ENCODE assay signal across 8 cellular contexts in genomic region chr13:21296991-21297390, GRCh38.
A peak's percentile ranks its signal among the peaks of the same experiment; 100 is the strongest.
DNase-seq lines count a peak whose midpoint lies in the region; ATAC-seq and TF ChIP-seq lines count a peak whose summit lies in the region.
"Not testable (repeated sequence)": the region's sequence is repeated elsewhere in the genome, so short reads cannot be mapped to it uniquely, and the experiment has no call there.

No MANE protein-coding gene starts in this region.

- H3K9me3 Mint-ChIP-seq in CD8-positive, alpha-beta T cell; activated T-helper 1 cell treated with anti-CD3 and anti-CD28 coated beads, Interleukin-12 subunit alpha, Interleukin-12 subunit beta, Interleukin-2, Interleukin-4 antibody, amounts not matched to agents 30 ng/mL and 10 ng/mL and 1 ng/mL, durations not matched to agents 14 hours and 24 hours and 36 hours: not testable (repeated sequence)

- CTCF ChIA-PET in CD8-positive, alpha-beta T cell (lab: Charles Lee): interaction anchor here (0.6 to 4.1 kb wide), 24 partner anchors 8 to 354 kb away, joined by 3 to 42 read pairs (median 4); partner anchors contain the start of gene ZDHHC20

- not testable (repeated sequence) for H3K27me3 Mint-ChIP-seq in CD8-positive, alpha-beta T cell (ENCODE audit: low read depth); activated T-helper 1 cell treated with anti-CD3 and anti-CD28 coated beads, Interleukin-12 subunit alpha, Interleukin-12 subunit beta, Interleukin-2, Interleukin-4 antibody, amounts not matched to agents 30 ng/mL and 10 ng/mL and 1 ng/mL, durations not matched to agents 14 hours and 24 hours and 36 hours (ENCODE audit: insufficient read depth)

- POLR2A ChIA-PET in CD8-positive, alpha-beta T cell (lab: Charles Lee): interaction anchor here (1.0 to 1.6 kb wide), 3 partner anchors 103 to 161 kb away, joined by 3 read pairs; partner anchors contain the start of genes MRPL57 and SKA3

- H3K27ac Mint-ChIP-seq in CD8-positive, alpha-beta T cell: peak overlapping the region; percentile 74
- peak overlapping the region; percentile 70 for H3K27ac Mint-ChIP-seq in activated T-helper 1 cell treated with anti-CD3 and anti-CD28 coated beads, Interleukin-12 subunit alpha, Interleukin-12 subunit beta, Interleukin-2, Interleukin-4 antibody, amounts not matched to agents 30 ng/mL and 10 ng/mL and 1 ng/mL, durations not matched to agents 14 hours and 24 hours and 36 hours

- TF ChIP-seq POLR2A in Peyer's patch (IDR thresholded peaks at IDR 0.05): not testable (repeated sequence)

- H3K36me3 ChIP-seq in CD8-positive, alpha-beta T cell (ENCODE audit: insufficient read depth, low read length); Peyer's patch: not testable (repeated sequence)

- H3K9me3 ChIP-seq in CD8-positive, alpha-beta T cell (ENCODE audit: low read length); Peyer's patch: not testable (repeated sequence)

- DNase-seq in CD8-positive, alpha-beta T cell: peak in 6 of 7 experiments; percentile 22 to 63 (median 37)
- DNase-seq in Peyer's patch (peak in 2 of 3 donors; percentile 51 to 72), fibroblast of gingiva (ENCODE audit: low read depth) (peak; percentile 32), middle frontal gyrus (ENCODE audit: extremely low spot score, low spot score) (peak; percentile 5)
- peak; percentile 9 for DNase-seq in activated T-helper 1 cell treated with anti-CD3 and anti-CD28 coated beads, Interleukin-12 subunit alpha, Interleukin-12 subunit beta, Interleukin-2, Interleukin-4 antibody, amounts not matched to agents 30 ng/mL and 10 ng/mL and 1 ng/mL, durations not matched to agents 14 hours and 24 hours and 36 hours (ENCODE audit: low spot score)
- DNase-seq in stimulated activated CD8-positive, alpha-beta memory T cell treated with anti-CD3 and anti-CD28 coated beads, Interleukin-15, amount 100 ng/mL, for 48 hours (ENCODE audit: low read depth in 2 of 2): peak; percentile 25 to 33

- not testable (repeated sequence) for H3K27me3 ChIP-seq in CD8-positive, alpha-beta T cell (ENCODE audit: insufficient read depth, low read length); Peyer's patch

- peaks cover 14% of the 10 kb centered on the region for H3K4me1 ChIP-seq in CD8-positive, alpha-beta T cell (ENCODE audit: insufficient read depth, low read length)
- peaks cover 0 to 19% (median 4%) of the 10 kb centered on the region in 4 donors for H3K4me1 ChIP-seq in Peyer's patch

- H3K4me3 Mint-ChIP-seq in CD8-positive, alpha-beta T cell: peak overlapping the region; percentile 89
- H3K4me3 Mint-ChIP-seq in activated T-helper 1 cell treated with anti-CD3 and anti-CD28 coated beads, Interleukin-12 subunit alpha, Interleukin-12 subunit beta, Interleukin-2, Interleukin-4 antibody, amounts not matched to agents 30 ng/mL and 10 ng/mL and 1 ng/mL, durations not matched to agents 14 hours and 24 hours and 36 hours: peak overlapping the region; percentile 96

- intact Hi-C loops in CD8-positive, alpha-beta T cell (cut with DNase I, micrococcal nuclease): loop anchor here (1.0 to 10.0 kb wide), 10 partner anchors 98 to 1515 kb away; partner anchors contain the start of genes CRYL1 (in 1 of the 2), FGF9 (in 1 of the 2), IFT88 (in 1 of the 2) and IL17D (in 1 of the 2)
- intact Hi-C loops in activated T-helper 1 cell treated with anti-CD3 and anti-CD28 coated beads, Interleukin-12 subunit alpha, Interleukin-12 subunit beta, Interleukin-2, Interleukin-4 antibody, amounts not matched to agents 30 ng/mL and 10 ng/mL and 1 ng/mL, durations not matched to agents 14 hours and 24 hours and 36 hours (cut with micrococcal nuclease): loop anchor here (1.0 to 10.0 kb wide), 5 partner anchors 85 to 1342 kb away; partner anchors contain the start of genes FGF9 and ZMYM2

- not testable (repeated sequence) for ATAC-seq in CD8-positive, alpha-beta T cell
- ATAC-seq in GM21423 (IDR thresholded peaks at IDR 0.05; ENCODE audit: unreplicated experiment): peak; percentile 36

- not testable (repeated sequence) for H3K4me3 ChIP-seq in CD8-positive, alpha-beta T cell (ENCODE audit: low read depth, low read length); Peyer's patch

- not testable (repeated sequence) for H3K27ac ChIP-seq in CD8-positive, alpha-beta T cell (ENCODE audit: low read depth, low read length)
- peak overlapping the region in 3 of 4 donors; percentile 62 to 76 (median 72) for H3K27ac ChIP-seq in Peyer's patch

- not testable (repeated sequence) for TF ChIP-seq CTCF in CD8-positive, alpha-beta T cell (IDR thresholded peaks at IDR 0.05)
- TF ChIP-seq CTCF in LNCAP (IDR thresholded peaks at IDR 0.05): peak; percentile 73
- peak in 3 of 6 experiments; percentile 40 to 55 (median 50) for TF ChIP-seq CTCF in Peyer's patch (IDR thresholded peaks at IDR 0.05)

- H3K36me3 Mint-ChIP-seq in CD8-positive, alpha-beta T cell; activated T-helper 1 cell treated with anti-CD3 and anti-CD28 coated beads, Interleukin-12 subunit alpha, Interleukin-12 subunit beta, Interleukin-2, Interleukin-4 antibody, amounts not matched to agents 30 ng/mL and 10 ng/mL and 1 ng/mL, durations not matched to agents 14 hours and 24 hours and 36 hours (ENCODE audit: low read depth): not testable (repeated sequence)

- peaks cover 18% of the 10 kb centered on the region for H3K4me1 Mint-ChIP-seq in CD8-positive, alpha-beta T cell (ENCODE audit: low read depth)
- peaks cover 29% of the 10 kb centered on the region for H3K4me1 Mint-ChIP-seq in activated T-helper 1 cell treated with anti-CD3 and anti-CD28 coated beads, Interleukin-12 subunit alpha, Interleukin-12 subunit beta, Interleukin-2, Interleukin-4 antibody, amounts not matched to agents 30 ng/mL and 10 ng/mL and 1 ng/mL, durations not matched to agents 14 hours and 24 hours and 36 hours (ENCODE audit: low read depth)

Comparison
In these comparisons a context has a peak if more than half of its experiments do, and no peak if none do; other contexts are left out.
1. DNase-seq: peak in every context shown above with its lines; median percentile 62 in Peyer's patch; 37 in CD8-positive, alpha-beta T cell; 32 in fibroblast of gingiva; 29 in stimulated activated CD8-positive, alpha-beta memory T cell treated with anti-CD3 and anti-CD28 coated beads, Interleukin-15, amount 100 ng/mL, for 48 hours; 9 in activated T-helper 1 cell treated with anti-CD3 and anti-CD28 coated beads, Interleukin-12 subunit alpha, Interleukin-12 subunit beta, Interleukin-2, Interleukin-4 antibody, amounts not matched to agents 30 ng/mL and 10 ng/mL and 1 ng/mL, durations not matched to agents 14 hours and 24 hours and 36 hours; 5 in middle frontal gyrus.